8 cellular contexts compared by ENCODE assay signal in genomic region chr15:43791993-43792760, GRCh38. TPM values are rescaled to one million over a fixed set of nuclear protein-coding genes. Genes with fewer than 3 reads are reported as not detected.
DNase-seq lines count a peak whose midpoint lies in the region; ATAC-seq, FAIRE-seq and TF ChIP-seq lines count a peak whose summit lies in the region.

Gene SERF2 (plus strand): TSS chr15:43792320. CDS start chr15:43792377, 57 bp downstream.

- H3K4me3 ChIP-seq in AG10803 (ENCODE audit: low read length) (peak within 1 kb of the TSS; percentile 100), kidney (ENCODE audit: low read length in 2 of 2) (peak within 1 kb of the TSS; percentile 96 to 100)

- intact Hi-C loops in kidney (cut with DNase I): no loop called here

- no peaks in the 10 kb centered on the region for H3K9me3 ChIP-seq in kidney (ENCODE audit: control insufficient read depth in 1 of 2, low read length in 2 of 2)

- no peak for TF ChIP-seq CTCF in AG10803 (conservative IDR thresholded peaks at IDR 0.05; ENCODE audit: low read length)
- no peak for TF ChIP-seq CTCF in kidney (IDR thresholded peaks at IDR 0.05; ENCODE audit: borderline replicate concordance, extremely low read depth, insufficient read depth)

- peak; percentile 87 for FAIRE-seq in kidney (lab: Jason Lieb, UNC)

- peak within 1 kb of the TSS; percentile 100 for H3K9ac ChIP-seq in kidney (ENCODE audit: low read length in 2 of 2)

- peaks cover 20% of the 10 kb centered on the region in 2 donors for H3K36me3 ChIP-seq in kidney (ENCODE audit: control insufficient read depth in 1 of 2, insufficient read depth in 2 of 2, low read length in 2 of 2)

- ATAC-seq in GM19043 (IDR thresholded peaks at IDR 0.05; ENCODE audit: low read depth, unreplicated experiment) (peak; percentile 80), HG03378 (IDR thresholded peaks at IDR 0.05; ENCODE audit: unreplicated experiment) (peak; percentile 74)

- peak within 1 kb of the TSS; percentile 99 for H3K27ac ChIP-seq in kidney (ENCODE audit: low read depth in 2 of 2, low read length in 2 of 2)

- peaks cover 22 to 24% of the 10 kb centered on the region in 2 donors for H3K4me1 ChIP-seq in kidney (ENCODE audit: control insufficient read depth in 1 of 2, insufficient read depth in 1 of 2, low read depth in 1 of 2, low read length in 2 of 2)

- DNase-seq in AG10803 (ENCODE audit: low read depth): peak; percentile 100
- DNase-seq in NCI-H510A (lab: John Stamatoyannopoulos, UW): peak; percentile 90
- peak; percentile 99 for DNase-seq in activated CD4-positive, alpha-beta T cell treated with anti-CD3 and anti-CD28 coated beads for 1 hour
- DNase-seq in cerebellum (ENCODE audit: low spot score): peak; percentile 100
- DNase-seq in kidney: peak; percentile 100
- peak; percentile 100 for DNase-seq in stimulated activated CD4-positive, alpha-beta T cell treated with anti-CD3 and anti-CD28 coated beads, Interleukin-15, amount 100 ng/mL, for 24 hours

RNA-seq across cellular contexts. Expression of gene SERF2, which starts in this region (rescaled TPM):
- total RNA-seq in cerebellum (71.6 TPM), kidney (788 TPM)
- 2,452 TPM for polyA plus RNA-seq in kidney (ENCODE audit: insufficient read depth, low read depth, low replicate concordance)

Comparison
In these comparisons a context has a peak if more than half of its experiments do, and no peak if none do; other contexts are left out.
1. Peak in every context shown above with its lines: DNase-seq, ATAC-seq, H3K4me3 ChIP-seq and H3K27ac ChIP-seq.
2. RNA of gene SERF2 (total RNA-seq): 788 TPM in kidney (single experiment); 71.6 TPM in cerebellum (single experiment); every median in the first group is over 10 times any median in the second.